Comparison of ENCODE assay signal across 1 cellular context in genomic region chr9:34363619-34364351, GRCh38.
TF ChIP-seq lines count a peak whose summit lies in the region.

No MANE protein-coding gene starts in this region.

TF ChIP-seq in endothelial cell of umbilical vein, 7 proteins besides CTCF, POLR2A, EP300 and RAD21:
- TF ChIP-seq MYC (IDR thresholded peaks at IDR 0.05; ENCODE audit: low read depth, low read length): no peak
- TF ChIP-seq POLR2AphosphoS5 (IDR thresholded peaks at IDR 0.05; ENCODE audit: insufficient read depth, low read depth, low read length): no peak
- no peak for TF ChIP-seq JUN (IDR thresholded peaks at IDR 0.05; ENCODE audit: borderline replicate concordance, insufficient read depth, insufficient read length, low read depth)
- no peak for TF ChIP-seq GATA2 (IDR thresholded peaks at IDR 0.05; ENCODE audit: insufficient read depth, insufficient read length, low read depth, low read length)
- no peak for TF ChIP-seq MAX (IDR thresholded peaks at IDR 0.05; ENCODE audit: insufficient read depth, insufficient read length)
- TF ChIP-seq FOS (IDR thresholded peaks at IDR 0.05; ENCODE audit: borderline replicate concordance, insufficient read depth, low read length): no peak
- TF ChIP-seq EZH2 (IDR thresholded peaks at IDR 0.05; ENCODE audit: borderline replicate concordance, low read depth, low read length, severe bottlenecking): no peak
TF ChIP-seq in endothelial cell of umbilical vein: peak in this region for 0.
